ENCODE assay signal across 8 cellular contexts in the genomic region with DNA sequence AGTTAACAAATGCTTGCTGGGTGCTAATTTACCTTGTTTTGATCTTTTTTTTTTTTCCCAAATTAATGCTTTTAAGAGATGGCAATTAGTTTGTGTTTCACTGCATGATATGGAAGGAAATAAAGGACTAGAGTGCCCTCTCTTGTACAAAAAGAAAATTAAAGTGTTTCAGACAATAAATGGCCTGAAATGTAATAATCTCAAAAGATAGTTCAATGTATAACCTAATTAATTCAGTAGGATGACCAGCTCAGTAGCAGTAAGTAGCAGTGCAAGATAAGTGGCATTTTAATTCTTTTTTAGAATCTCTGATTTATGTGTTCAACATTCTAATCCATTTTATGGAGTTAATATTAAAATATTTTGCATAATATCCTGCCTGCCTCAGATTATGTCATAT. TPM values are rescaled to one million over a fixed set of nuclear protein-coding genes. Genes with fewer than 3 reads are reported as not detected.
DNase-seq lines count a peak whose midpoint lies in the region; ATAC-seq and TF ChIP-seq lines count a peak whose summit lies in the region.

No MANE protein-coding gene starts in this region.

- peaks cover 11% of the 10 kb centered on the region for H3K4me1 ChIP-seq in psoas muscle

- no peak overlapping the region for H3K4me3 ChIP-seq in psoas muscle

- no peaks in the 10 kb centered on the region for H3K27me3 Mint-ChIP-seq in stimulated activated memory B cell treated with anti-CD40 and anti-IgM and Interleukin-4, amounts not matched to agents 10 μg/mL and 1 μg/mL and 100 μg/mL, for 72 hours

- peak in 1 of 4 donors; percentile 68 for ATAC-seq in psoas muscle
- ATAC-seq in stimulated activated memory B cell treated with anti-CD40 and anti-IgM and Interleukin-4, amounts not matched to agents 10 μg/mL and 1 μg/mL and 100 μg/mL, for 72 hours = no peak

- peak; percentile 8 for DNase-seq in NCI-H2029 (lab: John Stamatoyannopoulos, UW)
- no peak for DNase-seq in NCI-H2029 treated with DMSO at 0.1 percent for 48 hours (lab: John Stamatoyannopoulos, UW)
- peak; percentile 6 for DNase-seq in NCI-H748 treated with DMSO at 0.1 percent for 48 hours (lab: John Stamatoyannopoulos, UW)
- peak; percentile 22 for DNase-seq in dedifferentiated amniotic fluid mesenchymal stem cell (ENCODE audit: extremely low spot score)
- DNase-seq in psoas muscle = no peak
- DNase-seq in stimulated activated CD4-positive, alpha-beta T cell treated with anti-CD3 and anti-CD28 coated beads, Interleukin-2, amount 100 ng/mL, for 24 hours = no peak
- no peak for DNase-seq in HuH-7.5 (ENCODE audit: low spot score)

- H3K27ac Mint-ChIP-seq in stimulated activated memory B cell treated with anti-CD40 and anti-IgM and Interleukin-4, amounts not matched to agents 10 μg/mL and 1 μg/mL and 100 μg/mL, for 72 hours = no peak overlapping the region

- peaks cover 16% of the 10 kb centered on the region for H3K4me1 Mint-ChIP-seq in stimulated activated memory B cell treated with anti-CD40 and anti-IgM and Interleukin-4, amounts not matched to agents 10 μg/mL and 1 μg/mL and 100 μg/mL, for 72 hours

- H3K9me3 Mint-ChIP-seq in stimulated activated memory B cell treated with anti-CD40 and anti-IgM and Interleukin-4, amounts not matched to agents 10 μg/mL and 1 μg/mL and 100 μg/mL, for 72 hours = no peaks in the 10 kb centered on the region

- H3K27ac ChIP-seq in psoas muscle = no peak overlapping the region

- intact Hi-C loops in psoas muscle (cut with DNase I) = loop anchor here (5.0 to 10.0 kb wide), 3 partner anchors 70 to 247 kb away; no protein-coding TSS in a partner anchor

- peaks cover 65% of the 10 kb centered on the region for H3K36me3 Mint-ChIP-seq in stimulated activated memory B cell treated with anti-CD40 and anti-IgM and Interleukin-4, amounts not matched to agents 10 μg/mL and 1 μg/mL and 100 μg/mL, for 72 hours

- H3K9me3 ChIP-seq in psoas muscle = no peaks in the 10 kb centered on the region

- peak; percentile 42 for TF ChIP-seq CTCF in psoas muscle (IDR thresholded peaks at IDR 0.05)

- no peaks in the 10 kb centered on the region for H3K36me3 ChIP-seq in psoas muscle (ENCODE audit: insufficient read depth in 1 of 2, low read depth in 1 of 2)

- H3K27me3 ChIP-seq in psoas muscle (ENCODE audit: insufficient read depth in 3 of 3, low read length in 2 of 3) = no peaks in the 10 kb centered on the region

- no peak overlapping the region for H3K4me3 Mint-ChIP-seq in stimulated activated memory B cell treated with anti-CD40 and anti-IgM and Interleukin-4, amounts not matched to agents 10 μg/mL and 1 μg/mL and 100 μg/mL, for 72 hours

RNA-seq across cellular contexts. Expression of gene MYO18B, which starts 39.9 kb away (rescaled TPM):
- 100 to 1,000 TPM; 273 to 434 (median 349) TPM for total RNA-seq in psoas muscle
- polyA plus RNA-seq in psoas muscle = 100 to 1,000 TPM in 2 of 3 donors, 10 to 100 TPM in 1; 79.3 to 224 (median 109) TPM

Comparison
In these comparisons a context has a peak if more than half of its experiments do, and no peak if none do; other contexts are left out.
1. DNase-seq: peak in NCI-H2029 (single experiment), NCI-H748 treated with DMSO at 0.1 percent for 48 hours (single experiment) and dedifferentiated amniotic fluid mesenchymal stem cell (single experiment); none in NCI-H2029 treated with DMSO at 0.1 percent for 48 hours (single experiment), psoas muscle (0 of 2), stimulated activated CD4-positive, alpha-beta T cell treated with anti-CD3 and anti-CD28 coated beads, Interleukin-2, amount 100 ng/mL, for 24 hours (0 of 2) and HuH-7.5 (single experiment).